In genomic region chr10:119666709-119667004, GRCh38 we compare ENCODE assay signal across 17 cellular contexts. TPM values are rescaled to one million over a fixed set of nuclear protein-coding genes. Genes with fewer than 3 reads are reported as not detected.
DNase-seq lines count a peak whose midpoint lies in the region; ATAC-seq and TF ChIP-seq lines count a peak whose summit lies in the region.
"Had no signal": no experiment of that assay in that cellular context is flagged by ENCODE, and none has a peak within 500 bp of the region (broad histone marks: within the 10 kb centered on the region; RNA-seq: fewer than 3 reads in every experiment).

No MANE protein-coding gene starts in this region.

- no peak overlapping the region for H3K4me3 Mint-ChIP-seq in T-helper 1 cell treated with Interleukin-12 subunit alpha and Interleukin-12 subunit beta and Interleukin-4 antibody, amounts not matched to agents 30 μg/mL and 1 μg/mL, for 36 hours
- H3K4me3 Mint-ChIP-seq in chondrocyte (ENCODE audit: unreplicated experiment): no peak overlapping the region
- H3K4me3 Mint-ChIP-seq in activated CD8-positive, alpha-beta memory T cell treated with anti-CD3 and anti-CD28 coated beads, Interleukin-2, amount 10 ng/mL, durations not matched to agents 7 days and 5 days: no peak overlapping the region
- H3K4me3 Mint-ChIP-seq: activated naive CD8-positive, alpha-beta T cell; neural crest cell; type B pancreatic cell had no signal

- peak overlapping the region; percentile 12 for H3K18ac ChIP-seq in trophoblast cell (ENCODE audit: low read length)

- no peaks in the 10 kb centered on the region for H4K20me1 ChIP-seq in GM23248 (ENCODE audit: insufficient read depth)

- H3K79me2 ChIP-seq in GM23248 (ENCODE audit: insufficient read depth) (peaks cover 97% of the 10 kb centered on the region), trophoblast cell (ENCODE audit: control insufficient read depth, insufficient read depth, low read length, poor library complexity) (peaks cover 17% of the 10 kb centered on the region)

- in situ Hi-C loops in GM23248 (cut with MboI): no loop called here

- no peak overlapping the region for H4K12ac ChIP-seq in trophoblast cell (ENCODE audit: low read depth, low read length)

- H3K9ac ChIP-seq in GM23248 (peak overlapping the region; percentile 73; the same call in 1 of the 2 replicates), trophoblast cell (ENCODE audit: low read length) (no peak overlapping the region)

- H3K4me3 ChIP-seq in GM23248 (no peak overlapping the region), trophoblast cell (ENCODE audit: low read depth, low read length) (no peak overlapping the region)

- peak overlapping the region; percentile 3 for H3K14ac ChIP-seq in trophoblast cell (ENCODE audit: low read length)

- no peaks in the 10 kb centered on the region for H3K9me2 ChIP-seq in GM23248 (ENCODE audit: insufficient read depth)

- H2BK5ac ChIP-seq in trophoblast cell (ENCODE audit: low read depth, low read length, poor library complexity): no peak overlapping the region

- peak overlapping the region; percentile 13 for H2BK12ac ChIP-seq in trophoblast cell (ENCODE audit: low read length)

- peaks cover 22% of the 10 kb centered on the region for H3K79me1 ChIP-seq in trophoblast cell (ENCODE audit: low read length)

- H3K27ac ChIP-seq in GM23248 (peak overlapping the region; percentile 90; the same call in 1 of the 2 replicates), trophoblast cell (ENCODE audit: low read depth, low read length) (peak overlapping the region; percentile 66)
- H3K27ac ChIP-seq: foreskin keratinocyte had no signal

- 92 to 96% methylated on average over 2 of the region's 2 CpGs for WGBS in GM23248 (ENCODE audit: low coverage in 1 of 2, low lambda C conversion rate in 2 of 2, missing lambda C conversion rate in 2 of 2), 2 experiments
- no CpG with 5 or more reads among the region's 2 CpGs for WGBS in trophoblast cell (ENCODE audit: extremely low coverage, insufficient coverage, insufficient read length)

- H3F3A ChIP-seq in GM23248 (ENCODE audit: insufficient read depth): peaks cover 33% of the 10 kb centered on the region

- H3K4me1 Mint-ChIP-seq in T-helper 1 cell treated with Interleukin-12 subunit alpha and Interleukin-12 subunit beta and Interleukin-4 antibody, amounts not matched to agents 30 μg/mL and 1 μg/mL, for 36 hours (ENCODE audit: low read depth): peaks cover 26% of the 10 kb centered on the region
- H3K4me1 Mint-ChIP-seq in chondrocyte (ENCODE audit: low read depth): peaks cover 88% of the 10 kb centered on the region
- H3K4me1 Mint-ChIP-seq in activated CD8-positive, alpha-beta memory T cell treated with anti-CD3 and anti-CD28 coated beads, Interleukin-2, amount 10 ng/mL, durations not matched to agents 7 days and 5 days: peaks cover 31% of the 10 kb centered on the region

- CTCF ChIA-PET in activated CD8-positive, alpha-beta memory T cell treated with anti-CD3 and anti-CD28 coated beads, Interleukin-2, amount 10 ng/mL, durations not matched to agents 7 days and 5 days (lab: Charles Lee): interaction anchor here (0.9 kb wide), 1 partner anchor 16 kb away, joined by 4 read pairs; no protein-coding TSS in a partner anchor

- ATAC-seq in GM18502 (IDR thresholded peaks at IDR 0.05; ENCODE audit: poor library complexity, unreplicated experiment) (no peak), GM19023 (IDR thresholded peaks at IDR 0.05; ENCODE audit: unreplicated experiment) (no peak)
- ATAC-seq in activated CD8-positive, alpha-beta memory T cell treated with anti-CD3 and anti-CD28 coated beads, Interleukin-2, amount 10 ng/mL, durations not matched to agents 7 days and 5 days: no peak

- no peak overlapping the region for H3K4me2 ChIP-seq in GM23248 (ENCODE audit: unreplicated experiment)
- no peak overlapping the region for H3K4me2 ChIP-seq in trophoblast cell (ENCODE audit: low read length)

- peak overlapping the region; percentile 53 for H4K91ac ChIP-seq in trophoblast cell (ENCODE audit: low read depth, low read length)

- H3K23ac ChIP-seq in trophoblast cell (ENCODE audit: low read length): no peak overlapping the region

- no peak overlapping the region for H4K8ac ChIP-seq in trophoblast cell (ENCODE audit: low read depth, low read length)

- DNase-seq in T-helper 1 cell: no peak
- no peak for DNase-seq in GM23248
- no peak for DNase-seq in chondrocyte (ENCODE audit: low spot score)
- DNase-seq in trophoblast cell: no peak
- DNase-seq in activated CD8-positive, alpha-beta memory T cell treated with anti-CD3 and anti-CD28 coated beads, Interleukin-2, amount 10 ng/mL, durations not matched to agents 7 days and 5 days: no peak
- DNase-seq: 8988T; central memory CD4-positive, alpha-beta T cell; foreskin keratinocyte; GOT3; NCI-H187; NCI-H446 treated with DMSO at 0.1 percent for 48 hours had no signal

- H3K4ac ChIP-seq in trophoblast cell (ENCODE audit: low read depth, low read length): no peak overlapping the region

- no peak overlapping the region for H2AFZ ChIP-seq in GM23248
- no peak overlapping the region for H2AFZ ChIP-seq in trophoblast cell (ENCODE audit: insufficient read depth, low read length, poor library complexity)

- H3K27ac Mint-ChIP-seq in T-helper 1 cell treated with Interleukin-12 subunit alpha and Interleukin-12 subunit beta and Interleukin-4 antibody, amounts not matched to agents 30 μg/mL and 1 μg/mL, for 36 hours: peak overlapping the region; percentile 61
- peak overlapping the region; percentile 81 for H3K27ac Mint-ChIP-seq in chondrocyte (ENCODE audit: unreplicated experiment)
- no peak overlapping the region for H3K27ac Mint-ChIP-seq in activated CD8-positive, alpha-beta memory T cell treated with anti-CD3 and anti-CD28 coated beads, Interleukin-2, amount 10 ng/mL, durations not matched to agents 7 days and 5 days
- H3K27ac Mint-ChIP-seq: type B pancreatic cell had no signal

- H3K27me3 ChIP-seq in GM23248 (replicated peaks; ENCODE audit: insufficient read depth) (no peaks in the 10 kb centered on the region), trophoblast cell (ENCODE audit: insufficient read depth, low read length) (no peaks in the 10 kb centered on the region)
- H3K27me3 ChIP-seq: foreskin keratinocyte had no signal

- no peaks in the 10 kb centered on the region for H3K36me3 Mint-ChIP-seq in T-helper 1 cell treated with Interleukin-12 subunit alpha and Interleukin-12 subunit beta and Interleukin-4 antibody, amounts not matched to agents 30 μg/mL and 1 μg/mL, for 36 hours (ENCODE audit: low read depth)
- H3K36me3 Mint-ChIP-seq in chondrocyte (ENCODE audit: low read depth): peaks cover 9% of the 10 kb centered on the region
- H3K36me3 Mint-ChIP-seq in activated CD8-positive, alpha-beta memory T cell treated with anti-CD3 and anti-CD28 coated beads, Interleukin-2, amount 10 ng/mL, durations not matched to agents 7 days and 5 days: peaks cover 7% of the 10 kb centered on the region
- H3K36me3 Mint-ChIP-seq: activated naive CD8-positive, alpha-beta T cell had no signal

- no peaks in the 10 kb centered on the region for H3K9me3 ChIP-seq in GM23248 (ENCODE audit: low read depth)
- no peaks in the 10 kb centered on the region for H3K9me3 ChIP-seq in trophoblast cell (ENCODE audit: insufficient read depth, low read depth, low read length)

- no peaks in the 10 kb centered on the region for H3K9me3 Mint-ChIP-seq in T-helper 1 cell treated with Interleukin-12 subunit alpha and Interleukin-12 subunit beta and Interleukin-4 antibody, amounts not matched to agents 30 μg/mL and 1 μg/mL, for 36 hours
- no peaks in the 10 kb centered on the region for H3K9me3 Mint-ChIP-seq in chondrocyte (ENCODE audit: low read depth)
- no peaks in the 10 kb centered on the region for H3K9me3 Mint-ChIP-seq in activated CD8-positive, alpha-beta memory T cell treated with anti-CD3 and anti-CD28 coated beads, Interleukin-2, amount 10 ng/mL, durations not matched to agents 7 days and 5 days (ENCODE audit: low read depth)
- H3K9me3 Mint-ChIP-seq: neural crest cell, type B pancreatic cell had no signal

- H3K36me3 ChIP-seq in GM23248 (ENCODE audit: low read depth): peaks cover 8% of the 10 kb centered on the region; the same call in 1 of the 2 replicates
- peaks cover 15 to 19% of the 10 kb centered on the region in 2 experiments for H3K36me3 ChIP-seq in trophoblast cell (ENCODE audit: control insufficient read depth in 1 of 2, insufficient read depth in 2 of 2, low read length in 2 of 2)

- peaks cover 70% of the 10 kb centered on the region for H3K4me1 ChIP-seq in GM23248 (ENCODE audit: insufficient read depth)
- H3K4me1 ChIP-seq in trophoblast cell (ENCODE audit: control insufficient read depth in 1 of 2, insufficient read depth in 2 of 2, low read length in 2 of 2): peaks cover 45 to 51% of the 10 kb centered on the region in 2 experiments

- H2AK5ac ChIP-seq in trophoblast cell (ENCODE audit: low read length): no peak overlapping the region

- no peaks in the 10 kb centered on the region for H3K27me3 Mint-ChIP-seq in T-helper 1 cell treated with Interleukin-12 subunit alpha and Interleukin-12 subunit beta and Interleukin-4 antibody, amounts not matched to agents 30 μg/mL and 1 μg/mL, for 36 hours (ENCODE audit: low read depth)
- no peaks in the 10 kb centered on the region for H3K27me3 Mint-ChIP-seq in chondrocyte (ENCODE audit: low read depth)
- H3K27me3 Mint-ChIP-seq in activated CD8-positive, alpha-beta memory T cell treated with anti-CD3 and anti-CD28 coated beads, Interleukin-2, amount 10 ng/mL, durations not matched to agents 7 days and 5 days: no peaks in the 10 kb centered on the region
- H3K27me3 Mint-ChIP-seq: activated naive CD8-positive, alpha-beta T cell; type B pancreatic cell had no signal

- H2BK120ac ChIP-seq in trophoblast cell (ENCODE audit: insufficient read depth, low read length, poor library complexity): peak overlapping the region; percentile 34

- TF ChIP-seq CTCF in chondrocyte (IDR thresholded peaks at IDR 0.05): no peak

RNA-seq across cellular contexts. Expression of gene BAG3, which starts 15.5 kb away (rescaled TPM):
- 18.1 and 20.0 TPM in 2 replicates for total RNA-seq in GM23248 (2014; rRNA removed; shearing (Covaris generic))
- 88.2 and 99.5 TPM in 2 replicates for polyA plus RNA-seq in GM23248 (2016; fragmentation: Nextera tagmentation; extraction: Ambion mirVana)
- 54.0 to 63.6 TPM (median 62.0 TPM) in 3 replicates for total RNA-seq in chondrocyte
- polyA plus RNA-seq in trophoblast cell (2013): 85.0 and 88.8 TPM in 2 replicates
- 10 to 100 TPM; 12.7 to 13.0 TPM for total RNA-seq in activated CD8-positive, alpha-beta memory T cell treated with anti-CD3 and anti-CD28 coated beads, Interleukin-2, amount 10 ng/mL, durations not matched to agents 7 days and 5 days

RNA-seq across cellular contexts. Expression of gene INPP5F, which starts 59.2 kb away (rescaled TPM):
- total RNA-seq in GM23248 (2014; rRNA removed; shearing (Covaris generic)): 9.9 and 10.9 TPM in 2 replicates
- 6.6 and 8.5 TPM in 2 replicates for polyA plus RNA-seq in GM23248 (2016; fragmentation: Nextera tagmentation; extraction: Ambion mirVana)
- 55.7 to 83.1 TPM (median 56.4 TPM) in 3 replicates for total RNA-seq in chondrocyte
- 62.9 and 65.6 TPM in 2 replicates for polyA plus RNA-seq in trophoblast cell (2013)
- total RNA-seq in activated CD8-positive, alpha-beta memory T cell treated with anti-CD3 and anti-CD28 coated beads, Interleukin-2, amount 10 ng/mL, durations not matched to agents 7 days and 5 days: 10 to 100 TPM; 17.4 to 32.0 TPM
